Comparison of ENCODE assay signal across 21 cellular contexts in genomic region chr2:30958571-30959220, GRCh38.
DNase-seq lines count a peak whose midpoint lies in the region; ATAC-seq and TF ChIP-seq lines count a peak whose summit lies in the region.
"Had no signal": no experiment of that assay in that cellular context is flagged by ENCODE, and none has a peak within 500 bp of the region (broad histone marks: within the 10 kb centered on the region; RNA-seq: fewer than 3 reads in every experiment).

No MANE protein-coding gene starts in this region.

- ATAC-seq in activated CD4-positive, alpha-beta T cell treated with anti-CD3 and anti-CD28 coated beads for 36 hours = peak; percentile 36
- peak; percentile 51 to 61 for ATAC-seq in stimulated activated naive B cell treated with anti-CD40 and anti-IgM and Interleukin-4, amounts not matched to agents 10 μg/mL and 1 μg/mL and 100 μg/mL, for 72 hours (replicated peaks)
- ATAC-seq in GM21529 (IDR thresholded peaks at IDR 0.05; ENCODE audit: unreplicated experiment) = no peak
- ATAC-seq in gastroesophageal sphincter = no peak

- TF ChIP-seq POLR2A in gastroesophageal sphincter (IDR thresholded peaks at IDR 0.05) = no peak

- no peaks in the 10 kb centered on the region for H3K9me3 ChIP-seq in OCI-LY3 (ENCODE audit: insufficient read depth, low read length)
- no peaks in the 10 kb centered on the region for H3K9me3 ChIP-seq in ectodermal cell (ENCODE audit: control insufficient read depth, low read length)
- H3K9me3 ChIP-seq in gastroesophageal sphincter = no peaks in the 10 kb centered on the region

- no peaks in the 10 kb centered on the region for H3K9me3 Mint-ChIP-seq in activated CD4-positive, alpha-beta T cell treated with anti-CD3 and anti-CD28 coated beads for 36 hours (ENCODE audit: low read depth)
- H3K9me3 Mint-ChIP-seq in stimulated activated naive B cell treated with anti-CD40 and anti-IgM and Interleukin-4, amounts not matched to agents 10 μg/mL and 1 μg/mL and 100 μg/mL, for 72 hours = no peaks in the 10 kb centered on the region
- H3K9me3 Mint-ChIP-seq: CD4-positive, CD25-positive, alpha-beta regulatory T cell had no signal

- peaks cover 14% of the 10 kb centered on the region for H3K4me1 ChIP-seq in OCI-LY3 (ENCODE audit: low read length)
- H3K4me1 ChIP-seq in ectodermal cell (ENCODE audit: control insufficient read depth, insufficient read depth, low read length) = peaks cover 10% of the 10 kb centered on the region
- peaks cover 0 to 11% (median 0%) of the 10 kb centered on the region in 3 donors for H3K4me1 ChIP-seq in gastroesophageal sphincter

- H3K27ac Mint-ChIP-seq in activated CD4-positive, alpha-beta T cell treated with anti-CD3 and anti-CD28 coated beads for 36 hours = no peak overlapping the region
- H3K27ac Mint-ChIP-seq in stimulated activated naive B cell treated with anti-CD40 and anti-IgM and Interleukin-4, amounts not matched to agents 10 μg/mL and 1 μg/mL and 100 μg/mL, for 72 hours = no peak overlapping the region
- H3K27ac Mint-ChIP-seq: CD4-positive, CD25-positive, alpha-beta regulatory T cell had no signal

- H3K4me3 ChIP-seq in OCI-LY3 (ENCODE audit: low read length) (no peak overlapping the region), ectodermal cell (ENCODE audit: insufficient read depth, low read depth, low read length) (no peak overlapping the region), gastroesophageal sphincter (no peak overlapping the region)

- CTCF ChIA-PET in activated CD4-positive, alpha-beta T cell treated with anti-CD3 and anti-CD28 coated beads for 36 hours (lab: Charles Lee) = no interaction called here

- WGBS in ectodermal cell, 2 experiments = 52 to 59% methylated on average over 9 of the region's 9 CpGs
- WGBS in gastroesophageal sphincter (ENCODE audit: low coverage in 1 of 2), 2 donors = 65 to 73% methylated on average over 6 to 9 of the region's 9 CpGs

- no peak overlapping the region for H3K4me2 ChIP-seq in OCI-LY3 (ENCODE audit: low read length)

- no peak overlapping the region for H3K9ac ChIP-seq in OCI-LY3 (ENCODE audit: low read length)

- DNase-seq in activated CD4-positive, alpha-beta T cell treated with anti-CD3 and anti-CD28 coated beads for 36 hours = no peak
- no peak for DNase-seq in activated CD4-positive, alpha-beta T cell treated with anti-CD3 and anti-CD28 coated beads, Interleukin-2, amount 50 U/mL, for 4 hours
- DNase-seq in stimulated activated naive B cell treated with anti-CD40 and anti-IgM and Interleukin-4, amounts not matched to agents 10 μg/mL and 1 μg/mL and 100 μg/mL, for 72 hours = no peak
- no peak for DNase-seq in NCI-H2171 treated with DMSO at 0.1 percent for 48 hours (lab: John Stamatoyannopoulos, UW)
- DNase-seq: CD4-positive, CD25-positive, alpha-beta regulatory T cell; COR-L47; DMS 273 treated with DMSO at 0.1 percent for 48 hours; DND-41; GDM1; GOT3; NCI-H1105 treated with DMSO at 0.1 percent for 48 hours; NCI-H1694; NCI-H510A; NCI-H748 treated with DMSO at 0.1 percent for 48 hours; NK-92 treated with Interleukin-12 subunit alpha and Interleukin-12 subunit beta, amount 100 ng/mL, for 24 hours; SHP77 treated with DMSO at 0.1 percent for 48 hours had no signal

- H3K4me3 Mint-ChIP-seq in activated CD4-positive, alpha-beta T cell treated with anti-CD3 and anti-CD28 coated beads for 36 hours = no peak overlapping the region
- no peak overlapping the region for H3K4me3 Mint-ChIP-seq in stimulated activated naive B cell treated with anti-CD40 and anti-IgM and Interleukin-4, amounts not matched to agents 10 μg/mL and 1 μg/mL and 100 μg/mL, for 72 hours
- H3K4me3 Mint-ChIP-seq: CD4-positive, CD25-positive, alpha-beta regulatory T cell had no signal

- H3K27ac ChIP-seq in OCI-LY3 (ENCODE audit: low read length) = 0 out of 2 replicates have a peak overlapping the region, but pooled peaks have one; percentile 13
- peak overlapping the region; percentile 2 for H3K27ac ChIP-seq in ectodermal cell (ENCODE audit: insufficient read depth, low read depth, low read length, poor library complexity, severe bottlenecking)
- no peak overlapping the region for H3K27ac ChIP-seq in gastroesophageal sphincter
- H3K27ac ChIP-seq: 22Rv1 had no signal

- intact Hi-C loops in activated CD4-positive, alpha-beta T cell treated with anti-CD3 and anti-CD28 coated beads for 36 hours (cut with DNase I, micrococcal nuclease) = no loop called here

- H4K20me1 ChIP-seq in OCI-LY3 (ENCODE audit: insufficient read depth, low read length) = 0 out of 2 replicates have a peak, but pooled peaks cover 8% of the 10 kb centered on the region

- POLR2A ChIA-PET in activated CD4-positive, alpha-beta T cell treated with anti-CD3 and anti-CD28 coated beads for 36 hours (lab: Charles Lee) = no interaction called here

- H3K36me3 ChIP-seq in OCI-LY3 (replicated peaks; ENCODE audit: low read depth, low read length) (peaks cover 54% of the 10 kb centered on the region), ectodermal cell (ENCODE audit: control insufficient read depth, insufficient read depth, low read length) (no peaks in the 10 kb centered on the region), gastroesophageal sphincter (no peaks in the 10 kb centered on the region)

- no peak overlapping the region for H2AFZ ChIP-seq in OCI-LY3 (ENCODE audit: low read depth, low read length)

- no peaks in the 10 kb centered on the region for H3K36me3 Mint-ChIP-seq in activated CD4-positive, alpha-beta T cell treated with anti-CD3 and anti-CD28 coated beads for 36 hours (ENCODE audit: low read depth)
- no peaks in the 10 kb centered on the region for H3K36me3 Mint-ChIP-seq in stimulated activated naive B cell treated with anti-CD40 and anti-IgM and Interleukin-4, amounts not matched to agents 10 μg/mL and 1 μg/mL and 100 μg/mL, for 72 hours
- H3K36me3 Mint-ChIP-seq: CD4-positive, CD25-positive, alpha-beta regulatory T cell had no signal

- no peak for TF ChIP-seq CTCF in OCI-LY3 (IDR thresholded peaks at IDR 0.05; ENCODE audit: low read depth, low read length)
- TF ChIP-seq CTCF in gastroesophageal sphincter (IDR thresholded peaks at IDR 0.05) = no peak

- H3K79me2 ChIP-seq in OCI-LY3 (ENCODE audit: low read length) = no peaks in the 10 kb centered on the region

- H3K4me1 Mint-ChIP-seq in activated CD4-positive, alpha-beta T cell treated with anti-CD3 and anti-CD28 coated beads for 36 hours = peaks cover 6% of the 10 kb centered on the region
- peaks cover 7 to 12% of the 10 kb centered on the region in 2 donors for H3K4me1 Mint-ChIP-seq in stimulated activated naive B cell treated with anti-CD40 and anti-IgM and Interleukin-4, amounts not matched to agents 10 μg/mL and 1 μg/mL and 100 μg/mL, for 72 hours
- H3K4me1 Mint-ChIP-seq: CD4-positive, CD25-positive, alpha-beta regulatory T cell had no signal

- peaks cover 2% of the 10 kb centered on the region for H3K27me3 Mint-ChIP-seq in activated CD4-positive, alpha-beta T cell treated with anti-CD3 and anti-CD28 coated beads for 36 hours
- no peaks in the 10 kb centered on the region for H3K27me3 Mint-ChIP-seq in stimulated activated naive B cell treated with anti-CD40 and anti-IgM and Interleukin-4, amounts not matched to agents 10 μg/mL and 1 μg/mL and 100 μg/mL, for 72 hours

- no peaks in the 10 kb centered on the region for H3K27me3 ChIP-seq in OCI-LY3 (ENCODE audit: low read depth, low read length)
- no peaks in the 10 kb centered on the region for H3K27me3 ChIP-seq in ectodermal cell (ENCODE audit: control insufficient read depth, insufficient read depth, low read length, poor library complexity, severe bottlenecking)
- no peaks in the 10 kb centered on the region for H3K27me3 ChIP-seq in gastroesophageal sphincter

- no peak for TF ChIP-seq EP300 in gastroesophageal sphincter (IDR thresholded peaks at IDR 0.05)

Comparison
In these comparisons a context has a peak if more than half of its experiments do, and no peak if none do; other contexts are left out.
1. ATAC-seq: peak in activated CD4-positive, alpha-beta T cell treated with anti-CD3 and anti-CD28 coated beads for 36 hours (single experiment) and stimulated activated naive B cell treated with anti-CD40 and anti-IgM and Interleukin-4, amounts not matched to agents 10 μg/mL and 1 μg/mL and 100 μg/mL, for 72 hours (2 of 2); none in GM21529 (single experiment) and gastroesophageal sphincter (single experiment).
2. H3K27ac ChIP-seq: peak in OCI-LY3 (single experiment) and ectodermal cell (single experiment); none in gastroesophageal sphincter (0 of 4).